Comparison of ENCODE assay signal across 8 cellular contexts in the genomic region with DNA sequence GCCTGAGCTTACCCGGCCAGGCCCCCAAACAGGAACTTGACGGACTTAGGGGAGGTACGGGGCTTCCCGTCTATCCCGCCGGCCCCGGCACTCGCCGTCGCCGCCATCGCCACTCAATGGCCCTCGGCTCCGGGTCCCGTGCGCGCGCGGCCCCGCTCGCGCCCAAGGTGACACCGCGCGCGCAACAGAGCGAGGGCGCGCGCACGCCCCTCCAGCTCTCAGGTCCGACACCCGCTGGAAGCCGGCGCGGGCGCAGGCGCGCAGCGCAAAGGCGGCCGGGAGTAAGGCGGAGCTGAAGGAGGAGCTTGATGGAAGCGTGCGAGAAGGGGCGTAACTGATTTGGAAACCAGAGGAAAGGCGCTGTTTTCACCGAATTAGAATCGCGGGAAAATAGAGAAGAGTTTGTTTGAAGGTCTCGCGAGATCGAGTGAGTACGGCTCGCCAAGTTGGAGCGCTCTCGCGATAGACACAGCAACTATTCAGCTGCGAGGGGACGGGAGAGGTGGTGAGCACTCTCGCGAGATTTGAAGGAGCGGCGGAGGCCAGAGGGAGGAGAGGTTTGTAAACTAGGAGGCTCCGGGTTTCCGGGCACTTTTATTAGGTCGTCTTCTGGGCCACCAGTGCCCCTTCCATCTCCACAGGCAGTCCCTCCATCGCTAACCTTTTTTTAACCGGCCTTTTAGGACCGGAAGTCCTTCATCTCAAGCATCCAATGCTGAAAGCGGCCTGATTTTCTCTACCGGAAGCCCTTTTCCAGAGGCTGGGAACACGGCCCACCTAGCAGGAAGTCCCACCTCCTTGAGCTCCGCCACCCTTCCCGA. TPM values are rescaled to one million over a fixed set of nuclear protein-coding genes. Genes with fewer than 3 reads are reported as not detected.
DNase-seq lines count a peak whose midpoint lies in the region; ATAC-seq, FAIRE-seq and TF ChIP-seq lines count a peak whose summit lies in the region.

TSS of gene RNF167 (plus strand) at position 465 of the 821 bp plus-strand sequence. CDS start 642 bp downstream, outside the sequence.
TSS of gene SLC25A11 (minus strand) at position 243 of the 821 bp plus-strand sequence. CDS start at position 107, 136 bp downstream.

- no peaks in the 10 kb centered on the region for H3K27me3 Mint-ChIP-seq in astrocyte (ENCODE audit: low read depth, unreplicated experiment)

- H3K27ac Mint-ChIP-seq in astrocyte (ENCODE audit: unreplicated experiment), result peak within 1 kb of the TSS; percentile 99

- peak within 1 kb of the TSS; percentile 97 for H3K4me2 ChIP-seq in astrocyte (ENCODE audit: low read length)

- H3K27ac ChIP-seq in astrocyte (ENCODE audit: low read depth, low read length) (peak within 1 kb of the TSS; percentile 96), right cardiac atrium (ENCODE audit: low read length) (peak within 1 kb of the TSS; percentile 98), uterus (peak within 1 kb of the TSS; percentile 95 to 98)

- peaks cover 2% of the 10 kb centered on the region for H3K9me3 Mint-ChIP-seq in astrocyte (ENCODE audit: unreplicated experiment)

- peak within 1 kb of the TSS; percentile 81 for H2AFZ ChIP-seq in astrocyte (ENCODE audit: low read depth, low read length)

- H3K36me3 Mint-ChIP-seq in astrocyte (ENCODE audit: low read depth, unreplicated experiment), result peaks cover 12% of the 10 kb centered on the region

- no peaks in the 10 kb centered on the region for H3K9me3 ChIP-seq in astrocyte (ENCODE audit: insufficient read depth, low read depth, low read length)
- no peaks in the 10 kb centered on the region for H3K9me3 ChIP-seq in right cardiac atrium (ENCODE audit: control insufficient read depth, low read length)
- no peaks in the 10 kb centered on the region for H3K9me3 ChIP-seq in uterus

- H3K4me3 ChIP-seq in astrocyte (ENCODE audit: insufficient read depth, low read depth, low read length) (peak within 1 kb of the TSS; percentile 85), right cardiac atrium (ENCODE audit: low read length) (peak within 1 kb of the TSS; percentile 84), uterus (peak within 1 kb of the TSS; percentile 90 to 92)

- TF ChIP-seq CTCF in astrocyte (IDR thresholded peaks at IDR 0.05; ENCODE audit: insufficient read depth, low read depth, low read length) (no peak), uterus (IDR thresholded peaks at IDR 0.05) (peak in 1 of 4 experiments; percentile 35)

- H3K4me1 Mint-ChIP-seq in astrocyte (ENCODE audit: low read depth, unreplicated experiment), result peaks cover 30% of the 10 kb centered on the region

- intact Hi-C loops in right cardiac atrium (cut with DNase I), result loop anchor here in 2 of 4 donors (5.0 to 10.0 kb wide), 2 partner anchors 33 to 45 kb away; partner anchors contain the start of gene CAMTA2 (in 1 of the 2)
- intact Hi-C loops in uterus (cut with DNase I; ENCODE audit: low total_unique reads), result no loop called here

- FAIRE-seq in astrocyte (lab: Jason Lieb, UNC), result peak; percentile 50

- ATAC-seq in GM18505 (IDR thresholded peaks at IDR 0.05; ENCODE audit: unreplicated experiment), result peak; percentile 64
- ATAC-seq in HG02973 (IDR thresholded peaks at IDR 0.05; ENCODE audit: unreplicated experiment), result peak; percentile 59
- ATAC-seq in right cardiac atrium, result peak; percentile 92 to 94

- no peaks in the 10 kb centered on the region for H3K27me3 ChIP-seq in astrocyte (ENCODE audit: insufficient read depth, low read length)
- H3K27me3 ChIP-seq in right cardiac atrium (ENCODE audit: control insufficient read depth, insufficient read depth), result no peaks in the 10 kb centered on the region
- no peaks in the 10 kb centered on the region for H3K27me3 ChIP-seq in uterus

- peaks cover 38% of the 10 kb centered on the region for H4K20me1 ChIP-seq in astrocyte (ENCODE audit: insufficient read depth, low read length)

- peak within 1 kb of the TSS; percentile 97 for H3K9ac ChIP-seq in astrocyte (ENCODE audit: low read length)

- H3K79me2 ChIP-seq in astrocyte (ENCODE audit: insufficient read depth, low read length), result peaks cover 67% of the 10 kb centered on the region

- peak; percentile 93 for DNase-seq in NCI-H2029 (lab: John Stamatoyannopoulos, UW)
- DNase-seq in T-helper 22 cell (ENCODE audit: low read depth), result peak; percentile 96
- DNase-seq in astrocyte (ENCODE audit: low read depth), result peak; percentile 98
- DNase-seq in right cardiac atrium, result peak; percentile 96 to 97 (median 97)
- peak; percentile 99 for DNase-seq in pulmonary artery endothelial cell (ENCODE audit: low read depth, low spot score)
- DNase-seq in uterus, result peak; percentile 97 to 98

- H3K36me3 ChIP-seq in astrocyte (ENCODE audit: insufficient read depth, low read length) (peaks cover 25% of the 10 kb centered on the region), uterus (no peaks in the 10 kb centered on the region)

- H3K4me1 ChIP-seq in astrocyte (ENCODE audit: insufficient read depth, low read length), result peaks cover 28% of the 10 kb centered on the region
- H3K4me1 ChIP-seq in right cardiac atrium (ENCODE audit: control insufficient read depth, insufficient read depth, low read length), result peaks cover 8% of the 10 kb centered on the region
- peaks cover 12 to 14% of the 10 kb centered on the region in 2 donors for H3K4me1 ChIP-seq in uterus

- TF ChIP-seq POLR2A in GM18505 (IDR thresholded peaks at IDR 0.05; ENCODE audit: borderline replicate concordance, extremely low read depth, insufficient read depth, insufficient read length), result peak; percentile 90
- TF ChIP-seq POLR2A in uterus (IDR thresholded peaks at IDR 0.05), result peak; percentile 37 to 77

- under 1% methylated on average over 75 of the region's 75 CpGs for WGBS in right cardiac atrium

- H3K4me3 Mint-ChIP-seq in astrocyte (ENCODE audit: unreplicated experiment), result peak within 1 kb of the TSS; percentile 95

RNA-seq across cellular contexts. Expression of gene RNF167, which starts in this region (rescaled TPM):
- total RNA-seq in astrocyte (88.0 and 89.7 TPM in 2 replicates), right cardiac atrium (100 to 1,000 TPM in 1 of 4 donors, 10 to 100 TPM in 3; 76.6 to 108 (median 87.5) TPM), pulmonary artery endothelial cell (14.8 and 15.2 TPM in 2 replicates), uterus (100 to 1,000 TPM in 1 of 4 donors, 10 to 100 TPM in 3; 14.8 to 100 (median 53.1) TPM)
- polyA plus RNA-seq in right cardiac atrium, result 124 TPM

RNA-seq across cellular contexts. Expression of gene SLC25A11, which starts in this region (rescaled TPM):
- total RNA-seq in astrocyte (36.8 and 43.0 TPM in 2 replicates), right cardiac atrium (100 to 1,000 TPM; 162 to 230 (median 202) TPM), pulmonary artery endothelial cell (61.6 and 71.2 TPM in 2 replicates), uterus (10 to 100 TPM in 3 of 4 donors, 1 to 10 TPM in 1; 9.5 to 58.2 (median 42.9) TPM)
- 200 TPM for polyA plus RNA-seq in right cardiac atrium

Comparison
In these comparisons a context has a peak if more than half of its experiments do, and no peak if none do; other contexts are left out.
1. Peak in every context shown above with its lines: DNase-seq, ATAC-seq, H3K4me3 ChIP-seq and H3K27ac ChIP-seq.